Comparison of ENCODE assay signal across 33 cellular contexts in genomic region chr10:100740476-100741341, GRCh38. TPM values are rescaled to one million over a fixed set of nuclear protein-coding genes. Genes with fewer than 3 reads are reported as not detected.
DNase-seq lines count a peak whose midpoint lies in the region; ATAC-seq and TF ChIP-seq lines count a peak whose summit lies in the region.
"Had no signal": no experiment of that assay in that cellular context is flagged by ENCODE, and none has a peak within 500 bp of the region (broad histone marks: within the 10 kb centered on the region; RNA-seq: fewer than 3 reads in every experiment).

No MANE protein-coding gene starts in this region.

- H3K27ac ChIP-seq in Panc1 (ENCODE audit: low read length), result peak overlapping the region; percentile 99
- no peak overlapping the region for H3K27ac ChIP-seq in iPS-18a (ENCODE audit: low read length)
- no peak overlapping the region for H3K27ac ChIP-seq in osteoblast (ENCODE audit: low read depth, low read length)
- H3K27ac ChIP-seq: lower lobe of right lung, pancreas, SJSA1, testis, VCaP had no signal

- peak overlapping the region; percentile 11; the same call in 1 of the 2 replicates for H3K9ac ChIP-seq in ES-I3 (ENCODE audit: low read depth, low read length)
- no peak overlapping the region for H3K9ac ChIP-seq in iPS-18a (ENCODE audit: low read length)

- TSS peak; percentile 56 for BruUV-seq in Panc1 (replicated peaks; lab: Mats Ljungman, UMichigan)

- no peaks in the 10 kb centered on the region for H3K79me2 ChIP-seq in osteoblast (ENCODE audit: insufficient read depth, low read length)

- H3K9me3 ChIP-seq in ES-I3 (ENCODE audit: control insufficient read depth, insufficient read depth, low read length) (no peaks in the 10 kb centered on the region), Panc1 (ENCODE audit: control insufficient read depth, insufficient read depth, low read depth, low read length) (no peaks in the 10 kb centered on the region), iPS-18a (ENCODE audit: control insufficient read depth, low read depth, low read length) (no peaks in the 10 kb centered on the region), osteoblast (ENCODE audit: low read depth, low read length) (no peaks in the 10 kb centered on the region)
- H3K9me3 ChIP-seq: BE2C, lower lobe of right lung, mucosa of descending colon, pancreas, SJSA1, testis had no signal

- H2AFZ ChIP-seq in osteoblast (ENCODE audit: low read length), result no peak overlapping the region

- intact Hi-C loops in Panc1 (cut with micrococcal nuclease; ENCODE audit: unreplicated experiment), result loop anchor here (5.0 kb wide), 2 partner anchors 68 to 137 kb away; no protein-coding TSS in a partner anchor

- CTCF ChIA-PET in Panc1 (lab: Charles Lee), result interaction anchor here (0.6 to 2.2 kb wide), 6 partner anchors 34 to 236 kb away, joined by 3 to 21 read pairs (median 8); no protein-coding TSS in a partner anchor

- in situ Hi-C loops in Panc1 (cut with HindIII; ENCODE audit: low pct_unique_long_range_greater_than_20kb, low sequenced_read_pairs), result no loop called here

- no peak for ATAC-seq in Panc1
- ATAC-seq in HG03378 (IDR thresholded peaks at IDR 0.05; ENCODE audit: unreplicated experiment), result no peak
- no peak for ATAC-seq in HG03342 (IDR thresholded peaks at IDR 0.05; ENCODE audit: unreplicated experiment)
- ATAC-seq: lower lobe of right lung, natural killer cell had no signal

- H3K36me3 ChIP-seq in ES-I3 (ENCODE audit: insufficient read depth, low read length), result no peaks in the 10 kb centered on the region
- no peaks in the 10 kb centered on the region for H3K36me3 ChIP-seq in Panc1 (ENCODE audit: control insufficient read depth, insufficient read depth, low read length)
- no peaks in the 10 kb centered on the region for H3K36me3 ChIP-seq in iPS-18a (ENCODE audit: control insufficient read depth, low read depth, low read length)
- no peaks in the 10 kb centered on the region for H3K36me3 ChIP-seq in osteoblast (ENCODE audit: insufficient read depth, low read length)
- H3K36me3 ChIP-seq: BE2C, lower lobe of right lung, pancreas, SJSA1 had no signal

- DNase-seq in Panc1 (ENCODE audit: low read depth, low spot score) (no peak), osteoblast (ENCODE audit: insufficient read length, low spot score, missing footprints) (peak; percentile 88), DMS153 treated with DMSO at 0.1 percent for 48 hours (lab: John Stamatoyannopoulos, UW; ENCODE audit: unreplicated experiment) (no peak)
- no peak for DNase-seq in stimulated activated CD4-positive, alpha-beta T cell treated with anti-CD3 and anti-CD28 coated beads, Interleukin-2, amount 100 ng/mL, for 48 hours
- DNase-seq: ACHN; activated CD4-positive, alpha-beta T cell treated with anti-CD3 and anti-CD28 coated beads for 4 hours; activated effector memory CD4-positive, alpha-beta T cell treated with anti-CD3 and anti-CD28 coated beads, Interleukin-2, amount 50 U/mL, for 16 hours; activated naive CD8-positive, alpha-beta T cell treated with anti-CD3 and anti-CD28 coated beads for 36 hours; aorta; BE2C; effector memory CD4-positive, alpha-beta T cell; HFFc6; KBM-7; lower lobe of right lung; mucosa of descending colon; natural killer cell; NCI-H1930; NCI-H510A treated with DMSO at 0.1 percent for 48 hours; pancreas; retina; stimulated activated CD4-positive, alpha-beta T cell treated with anti-CD3 and anti-CD28 coated beads, Interleukin-1b, Interleukin-23, amount 100 ng/mL, for 48 hours; T1000; testis had no signal

- peaks cover 6% of the 10 kb centered on the region for H4K20me1 ChIP-seq in osteoblast (ENCODE audit: insufficient read depth, low read length)

- POLR2A ChIA-PET in Panc1 (lab: Charles Lee), result interaction anchor here (0.6 to 1.0 kb wide), 8 partner anchors 9 to 318 kb away, joined by 3 to 13 read pairs (median 4); no protein-coding TSS in a partner anchor

- H3K4me3 ChIP-seq in Panc1 (ENCODE audit: low read depth in 2 of 2, low read length in 2 of 2), result peak overlapping the region; percentile 54 to 77
- peak overlapping the region; percentile 16 for H3K4me3 ChIP-seq in iPS-18a (ENCODE audit: low read length)
- H3K4me3 ChIP-seq in osteoblast (ENCODE audit: insufficient read depth, low read length), result no peak overlapping the region
- H3K4me3 ChIP-seq: lower lobe of right lung, mucosa of descending colon, pancreas, SJSA1 had no signal

- no peak overlapping the region for H3K4me2 ChIP-seq in osteoblast (ENCODE audit: insufficient read depth, low read length)

- TF ChIP-seq CTCF in Panc1 (IDR thresholded peaks at IDR 0.05) (no peak), osteoblast (IDR thresholded peaks at IDR 0.05; ENCODE audit: extremely low read depth, low read depth, low read length) (no peak)

- H3K27me3 ChIP-seq in Panc1 (ENCODE audit: control insufficient read depth, insufficient read depth, low read length), result no peaks in the 10 kb centered on the region
- H3K27me3 ChIP-seq in iPS-18a (ENCODE audit: control insufficient read depth, insufficient read depth, low read length), result peaks cover 100% of the 10 kb centered on the region
- peaks cover 93% of the 10 kb centered on the region for H3K27me3 ChIP-seq in osteoblast (ENCODE audit: insufficient read depth, low read length)
- H3K27me3 ChIP-seq: testis had no signal

- H3K4me1 ChIP-seq in ES-I3 (ENCODE audit: insufficient read depth, low read length) (peaks cover 14% of the 10 kb centered on the region), Panc1 (ENCODE audit: control insufficient read depth, insufficient read depth, low read length) (peaks cover 42% of the 10 kb centered on the region), iPS-18a (ENCODE audit: control insufficient read depth, low read depth, low read length) (peaks cover 27% of the 10 kb centered on the region), osteoblast (ENCODE audit: insufficient read depth, low read length) (no peaks in the 10 kb centered on the region)
- H3K4me1 ChIP-seq: BE2C, SJSA1 had no signal

RNA-seq across cellular contexts. Expression of gene PAX2, which starts 4.7 kb away (rescaled TPM):
- total RNA-seq in Panc1 (2021; ENCODE audit: unreplicated experiment) (72.3 TPM), osteoblast (not detected in 2 replicates)
- polyA plus RNA-seq in Panc1 (2012; ENCODE audit: insufficient read length), result 71.5 TPM
- total RNA-seq: activated CD8-positive, alpha-beta memory T cell treated with anti-CD3 and anti-CD28 coated beads for 36 hours; activated naive CD8-positive, alpha-beta T cell treated with anti-CD3 and anti-CD28 coated beads for 36 hours; aorta; HFFc6; HT1080; lower lobe of right lung; MCF 10A; mucosa of descending colon; natural killer cell; SJSA1 had no signal
- polyA plus RNA-seq: aorta, esophagus had no signal

Comparison
In these comparisons a context has a peak if more than half of its experiments do, and no peak if none do; other contexts are left out.
1. RNA of gene PAX2, which starts 4.7 kb away (total RNA-seq): 72.3 TPM in Panc1 (single experiment); not detected in osteoblast; every median in the first group is over 10 times any median in the second.